29 cellular contexts compared by ENCODE assay signal in the genomic region with DNA sequence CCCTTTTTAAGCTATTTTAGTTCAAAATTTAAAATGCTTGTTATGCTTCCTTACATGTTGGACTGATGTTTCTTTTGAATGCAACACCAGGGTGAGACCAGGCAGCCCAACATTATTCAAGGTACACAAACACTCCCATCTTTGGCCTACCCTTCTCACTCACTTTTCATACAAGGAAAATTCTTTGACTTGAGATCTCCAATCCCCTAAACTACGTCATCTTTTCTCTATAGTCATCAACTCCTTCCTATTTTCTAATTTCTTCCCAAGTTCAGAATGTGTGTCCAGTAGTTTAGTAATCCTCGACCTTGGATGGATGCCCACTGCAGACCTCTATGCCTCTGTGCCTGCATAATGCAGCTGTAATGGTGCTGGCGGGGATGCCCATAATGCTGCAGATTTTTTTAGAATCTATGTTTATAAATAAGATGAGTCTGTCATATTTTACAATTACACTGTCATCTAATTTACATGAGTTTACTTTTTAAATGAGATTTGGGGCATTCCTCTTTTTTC.
"Had no signal": no experiment of that assay in that cellular context is flagged by ENCODE, and none has a peak within 500 bp of the region (broad histone marks: within the 10 kb centered on the region; RNA-seq: fewer than 3 reads in every experiment).

No MANE protein-coding gene starts in this region.

- H3K36me3 ChIP-seq: neutrophil, pancreas, prostate gland, spleen, suprapubic skin, tibial artery, transverse colon, upper lobe of right lung, uterus had no signal

- H3K4me1 ChIP-seq: pancreas, prostate gland, spleen, suprapubic skin, testis, tibial artery, transverse colon, upper lobe of right lung, uterus had no signal

- H3K27me3 ChIP-seq: neutrophil, pancreas, spleen, suprapubic skin, testis, tibial artery, transverse colon, upper lobe of right lung, uterus had no signal

- H3K9me3 ChIP-seq: neutrophil, pancreas, prostate gland, suprapubic skin, testis, tibial artery, transverse colon, uterus had no signal

- H3K27ac ChIP-seq: neutrophil, pancreas, prostate gland, skin epidermis, spleen, suprapubic skin, testis, tibial artery, transverse colon, upper lobe of right lung, uterus had no signal

- H3K4me2 ChIP-seq: smooth muscle cell had no signal

- ATAC-seq: naive thymus-derived CD8-positive, alpha-beta T cell; natural killer cell treated with Interleukin-12 subunit alpha and Interleukin-12 subunit beta and Interleukin-15 and Interleukin-18, amount 100 ng/mL, for 72 hours; pancreas; right cardiac atrium; sciatic nerve; stimulated activated memory B cell treated with anti-CD40 and anti-IgM and Interleukin-4, amounts not matched to agents 10 μg/mL and 1 μg/mL and 100 μg/mL, for 72 hours; stimulated activated naive CD8-positive, alpha-beta T cell treated with anti-CD3 and anti-CD28 coated beads, Interleukin-15, amount 100 ng/mL, for 72 hours; stimulated activated naive CD8-positive, alpha-beta T cell treated with anti-CD3 and anti-CD28 coated beads, Interleukin-15, Interleukin-2, amounts not matched to agents 100 U/mL and 50 U/mL, for 24 hours; upper lobe of right lung had no signal

- H3K4me3 ChIP-seq: pancreas, prostate gland, skin epidermis, smooth muscle cell, spleen, suprapubic skin, testis, tibial artery, transverse colon, upper lobe of right lung, uterus had no signal

- DNase-seq: naive thymus-derived CD8-positive, alpha-beta T cell; nephron progenitor cell; nucleus accumbens; pancreas; retina; right cardiac atrium; spleen; stimulated activated CD4-positive, alpha-beta T cell treated with anti-CD3 and anti-CD28 coated beads, Interleukin-12 subunit alpha, Interleukin-12 subunit beta, amount 100 ng/mL, for 4 hours; stimulated activated CD4-positive, alpha-beta T cell treated with anti-CD3 and anti-CD28 coated beads, Interleukin-1b, Interleukin-23, amount 100 ng/mL, for 48 hours; stimulated activated CD4-positive, alpha-beta T cell treated with anti-CD3 and anti-CD28 coated beads, Interleukin-4, amount 100 ng/mL, for 1 hour; stimulated activated CD4-positive, alpha-beta T cell treated with anti-CD3 and anti-CD28 coated beads, Interleukin-4, amount 100 ng/mL, for 4 hours; stimulated activated CD8-positive, alpha-beta memory T cell treated with anti-CD3 and anti-CD28 coated beads, Interleukin-4, amount 100 ng/mL, for 48 hours; stimulated activated naive CD4-positive, alpha-beta T cell; stimulated activated naive CD8-positive, alpha-beta T cell treated with anti-CD3 and anti-CD28 coated beads, Interleukin-15, amount 100 ng/mL, for 72 hours; stimulated activated naive CD8-positive, alpha-beta T cell treated with anti-CD3 and anti-CD28 coated beads, Interleukin-15, Interleukin-2, amounts not matched to agents 100 U/mL and 50 U/mL, for 24 hours; substantia nigra; testis; tibial artery; transverse colon; upper lobe of right lung; uterus had no signal
